In genomic region chr1:25178917-25179571, GRCh38 we compare ENCODE assay signal across 26 cellular contexts. TPM values are rescaled to one million over a fixed set of nuclear protein-coding genes. Genes with fewer than 3 reads are reported as not detected.
DNase-seq lines count a peak whose midpoint lies in the region; ATAC-seq and TF ChIP-seq lines count a peak whose summit lies in the region.
"Had no signal": no experiment of that assay in that cellular context is flagged by ENCODE, and none has a peak within 500 bp of the region (broad histone marks: within the 10 kb centered on the region; RNA-seq: fewer than 3 reads in every experiment).

No MANE protein-coding gene starts in this region.

- POLR2A ChIA-PET in IMR-90 (lab: Charles Lee; ENCODE audit: unreplicated experiment) (no interaction called here), RWPE1 (lab: Yijun Ruan, JAX; ENCODE audit: low non-redundant PET) (no interaction called here)

- H2BK20ac ChIP-seq in IMR-90 (ENCODE audit: low read depth, low read length): no peak overlapping the region

- H3K36me3 ChIP-seq in IMR-90 (ENCODE audit: control insufficient read depth, insufficient read depth, low read length): no peaks in the 10 kb centered on the region
- H3K36me3 ChIP-seq: BLaER1, SJSA1 had no signal

- H3K23ac ChIP-seq in IMR-90 (ENCODE audit: low read depth, low read length): no peak overlapping the region

- in situ Hi-C loops in IMR-90 (cut with MboI; ENCODE audit: low sequenced_read_pairs): no loop called here

- H3K4me1 Mint-ChIP-seq in progenitor cell of endocrine pancreas (ENCODE audit: low read depth): peaks cover 13% of the 10 kb centered on the region

- no peak overlapping the region for H3K4me3 ChIP-seq in IMR-90 (ENCODE audit: insufficient read depth, low read depth, low read length)
- H3K4me3 ChIP-seq: BLaER1, SJSA1 had no signal

- TF ChIP-seq POLR2A in IMR-90 (IDR thresholded peaks at IDR 0.05; ENCODE audit: low read depth, low read length): no peak

- no peak overlapping the region for H3K18ac ChIP-seq in IMR-90 (ENCODE audit: low read depth, low read length)

- no peak overlapping the region for H3K9ac ChIP-seq in IMR-90 (ENCODE audit: low read depth, low read length)
- H3K9ac ChIP-seq: BLaER1 had no signal

- H3K27me3 ChIP-seq in IMR-90 (ENCODE audit: control insufficient read depth, insufficient read depth, low read length): peaks cover 10% of the 10 kb centered on the region
- H3K27me3 ChIP-seq: BLaER1, SJSA1 had no signal

- no peak for TF ChIP-seq CTCF in IMR-90 (conservative IDR thresholded peaks at IDR 0.05; ENCODE audit: low read depth, low read length)
- TF ChIP-seq CTCF in progenitor cell of endocrine pancreas (IDR thresholded peaks at IDR 0.05; ENCODE audit: unreplicated experiment): no peak
- no peak for TF ChIP-seq CTCF in RWPE1 (conservative IDR thresholded peaks at IDR 0.05; ENCODE audit: low read depth)

- H3K79me1 ChIP-seq in IMR-90 (ENCODE audit: low read depth in 1 of 2, low read length in 2 of 2): no peaks in the 10 kb centered on the region

- H3K4me2 ChIP-seq in IMR-90 (ENCODE audit: low read depth, low read length): no peak overlapping the region
- H3K4me2 ChIP-seq: BLaER1 had no signal

- H3K4me1 ChIP-seq in IMR-90 (ENCODE audit: control insufficient read depth, insufficient read depth, low read length): peaks cover 2% of the 10 kb centered on the region; the same call in 1 of the 2 replicates
- H3K4me1 ChIP-seq: BLaER1 had no signal

- H3K9me3 ChIP-seq in IMR-90 (ENCODE audit: control insufficient read depth, insufficient read depth, low read length): no peaks in the 10 kb centered on the region
- H3K9me3 ChIP-seq: SJSA1 had no signal

- H4K91ac ChIP-seq in IMR-90 (ENCODE audit: insufficient read depth, low read depth, low read length): no peak overlapping the region

- CTCF ChIA-PET in IMR-90 (lab: Yijun Ruan, JAX): no interaction called here
- CTCF ChIA-PET in RWPE1 (lab: Yijun Ruan, JAX): no interaction called here

- no peak overlapping the region for H3K56ac ChIP-seq in IMR-90 (ENCODE audit: extremely low read depth, insufficient read depth, low read length)

- H3K36me3 Mint-ChIP-seq in progenitor cell of endocrine pancreas (ENCODE audit: insufficient read depth): peaks cover 2% of the 10 kb centered on the region

- H3K14ac ChIP-seq in IMR-90 (replicated peaks; ENCODE audit: low read depth, low read length): no peak overlapping the region

- H2BK15ac ChIP-seq in IMR-90 (ENCODE audit: low read depth, low read length): no peak overlapping the region

- no peak overlapping the region for H3K4ac ChIP-seq in IMR-90 (ENCODE audit: low read depth, low read length)

- no CpG with 5 or more reads among the region's 7 CpGs for whole genome bisulfite sequencing in IMR-90 (ENCODE audit: extremely low coverage in 2 of 2, insufficient read length in 1 of 2), 2 experiments

- dilution Hi-C loops in IMR-90 (cut with HindIII; ENCODE audit: low sequenced_read_pairs, unreplicated experiment): no loop called here

- H3K27ac Mint-ChIP-seq in progenitor cell of endocrine pancreas: peak overlapping the region; percentile 42
- H3K27ac Mint-ChIP-seq: CD4-positive, alpha-beta T cell had no signal

- no peak overlapping the region for H2BK120ac ChIP-seq in IMR-90 (ENCODE audit: low read depth, low read length)

- no peaks in the 10 kb centered on the region for H3K9me1 ChIP-seq in IMR-90 (ENCODE audit: insufficient read depth, low read length)

- no peak overlapping the region for H2BK5ac ChIP-seq in IMR-90 (ENCODE audit: low read depth, low read length, poor library complexity, severe bottlenecking)

- H2AK5ac ChIP-seq in IMR-90 (ENCODE audit: low read depth, low read length): no peak overlapping the region

- peak; percentile 11 for DNase-seq in EH (ENCODE audit: low read depth)
- DNase-seq in IMR-90: peak; percentile 22
- DNase-seq in left lobe of liver (ENCODE audit: low spot score): peak; percentile 23
- no peak for DNase-seq in progenitor cell of endocrine pancreas (ENCODE audit: low spot score, unreplicated experiment)
- DNase-seq in hippocampal formation (lab: John Stamatoyannopoulos, UW): no peak
- DNase-seq in iPS-NIHi7 (ENCODE audit: extremely low spot score): no peak
- no peak for DNase-seq in RWPE1 (ENCODE audit: low spot score)
- DNase-seq: CD4-positive, alpha-beta T cell; DMS53; GDM1; GOT3; HCEC 1CT; KBM-7; MV-4-11; NCI-H1105; NCI-H1436 treated with DMSO at 0.1 percent for 48 hours; NCI-H187 treated with DMSO at 0.1 percent for 48 hours; NCI-H345; NCI-H510A treated with DMSO at 0.1 percent for 48 hours; NCI-H748 treated with DMSO at 0.1 percent for 48 hours; NK-92 treated with Interleukin-12 subunit alpha and Interleukin-12 subunit beta, amount 100 ng/mL, for 24 hours; PC-3 had no signal

- peaks cover 14% of the 10 kb centered on the region for H3K9me3 Mint-ChIP-seq in progenitor cell of endocrine pancreas (ENCODE audit: low read depth)

- no peak overlapping the region for H4K5ac ChIP-seq in IMR-90 (ENCODE audit: low read depth, low read length)

- no peak overlapping the region for H3K27ac ChIP-seq in IMR-90 (ENCODE audit: insufficient read depth, low read length)
- no peak overlapping the region for H3K27ac ChIP-seq in RWPE1
- H3K27ac ChIP-seq: BLaER1, HL-60, SJSA1 had no signal

- ATAC-seq in IMR-90 (ENCODE audit: low read depth) (no peak), left lobe of liver (no peak)
- ATAC-seq: PC-3, Right ventricle myocardium inferior had no signal

- TF ChIP-seq RAD21 in IMR-90 (IDR thresholded peaks at IDR 0.05; ENCODE audit: low read length): no peak

- no peak overlapping the region for H2AK9ac ChIP-seq in IMR-90 (replicated peaks; ENCODE audit: low read depth, low read length, poor library complexity)

- no peak overlapping the region for H3K4me3 Mint-ChIP-seq in progenitor cell of endocrine pancreas (ENCODE audit: low read depth)
- H3K4me3 Mint-ChIP-seq: CD4-positive, alpha-beta T cell had no signal

- no peak overlapping the region for H4K8ac ChIP-seq in IMR-90 (ENCODE audit: low read depth in 2 of 2, low read length in 2 of 2)

- no peak overlapping the region for H2AFZ ChIP-seq in IMR-90 (replicated peaks; ENCODE audit: low read length, poor library complexity)

- H3K27me3 Mint-ChIP-seq in progenitor cell of endocrine pancreas: no peaks in the 10 kb centered on the region
- H3K27me3 Mint-ChIP-seq: CD4-positive, alpha-beta T cell had no signal

- no peaks in the 10 kb centered on the region for H4K20me1 ChIP-seq in IMR-90 (ENCODE audit: insufficient read depth, low read length)
- H4K20me1 ChIP-seq: BLaER1 had no signal

- BruUV-seq in IMR-90 (replicated peaks; lab: Mats Ljungman, UMichigan): no TSS peak

- intact Hi-C loops in IMR-90 (cut with micrococcal nuclease): no loop called here

TF ChIP-seq in IMR-90, 13 proteins besides CTCF, POLR2A, EP300 and RAD21:
- no peak for TF ChIP-seq MXI1 (IDR thresholded peaks at IDR 0.05; ENCODE audit: borderline replicate concordance, low read depth, low read length)
- no peak for TF ChIP-seq FOS (IDR thresholded peaks at IDR 0.05; ENCODE audit: low read depth, low read length)

RNA-seq across cellular contexts. Expression of gene SYF2, which starts 53.3 kb away (rescaled TPM):
- total RNA-seq in IMR-90 (2012; rRNA removed) (8.6 and 22.2 TPM in 2 replicates), left lobe of liver (11.8 TPM), progenitor cell of endocrine pancreas (40.3 and 43.5 TPM in 2 replicates)
- 16.8 and 19.5 TPM in 2 replicates for polyA plus RNA-seq in IMR-90 (2012; rRNA removed)
- 1.9 and 2.6 TPM in 2 replicates for polyA plus RNA-seq in IMR-90 (2012; cell fraction: cytosol; rRNA removed)
- 0.99 and 6.8 TPM in 2 replicates for polyA plus RNA-seq in IMR-90 (2012; cell fraction: nucleus; rRNA removed; ENCODE audit: low replicate concordance)

Comparison
In these comparisons a context has a peak if more than half of its experiments do, and no peak if none do; other contexts are left out.
1. DNase-seq: peak in EH (single experiment), IMR-90 (single experiment) and left lobe of liver (single experiment); none in progenitor cell of endocrine pancreas (single experiment), hippocampal formation (0 of 2), iPS-NIHi7 (single experiment) and RWPE1 (single experiment).